Comparison of ENCODE assay signal across 9 cellular contexts in the genomic region with DNA sequence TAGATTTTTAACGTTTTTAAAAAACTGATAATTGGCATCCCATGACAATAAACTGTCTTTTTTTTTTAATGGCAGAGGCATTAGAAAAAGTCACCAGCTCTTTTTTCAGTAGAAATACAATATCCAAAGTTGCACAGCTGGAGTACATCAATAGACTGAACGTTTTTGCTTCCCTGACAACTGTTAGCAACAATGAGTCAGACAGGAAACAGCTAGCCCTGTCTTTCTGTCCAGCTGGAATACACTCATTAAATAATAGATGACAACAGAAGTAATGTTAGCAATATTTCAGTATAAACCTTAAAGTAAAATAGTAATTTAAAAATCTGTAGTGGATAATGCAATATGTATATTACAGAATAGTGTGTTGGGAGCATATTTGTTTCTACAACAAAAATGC.
A peak's percentile ranks its signal among the peaks of the same experiment; 100 is the strongest.
DNase-seq lines count a peak whose midpoint lies in the region; ATAC-seq and TF ChIP-seq lines count a peak whose summit lies in the region.
"Had no signal": no experiment of that assay in that cellular context is flagged by ENCODE, and none has a peak within 500 bp of the region (broad histone marks: within the 10 kb centered on the region; RNA-seq: fewer than 3 reads in every experiment).

No MANE protein-coding gene starts in this region.

- no peaks in the 10 kb centered on the region for H3K4me1 ChIP-seq in body of pancreas

- H3K4me3 ChIP-seq in body of pancreas = no peak overlapping the region

- H3K27ac Mint-ChIP-seq in activated naive CD4-positive, alpha-beta T cell treated with anti-CD3 and anti-CD28 coated beads, Interleukin-2, amount 50 U/mL, for 72 hours = no peak overlapping the region

- peaks cover 0 to 3% of the 10 kb centered on the region in 2 donors for H3K9me3 Mint-ChIP-seq in activated naive CD4-positive, alpha-beta T cell treated with anti-CD3 and anti-CD28 coated beads, Interleukin-2, amount 50 U/mL, for 72 hours

- no peaks in the 10 kb centered on the region for H3K36me3 ChIP-seq in body of pancreas (replicated peaks in 1 of 2; ENCODE audit: insufficient read depth in 1 of 2, low read depth in 2 of 2)

- peak; percentile 75 for DNase-seq in HT1080 (ENCODE audit: low read depth)
- DNase-seq in body of pancreas = no peak
- peak; percentile 58 for DNase-seq in hepatic stellate cell (ENCODE audit: low spot score)
- DNase-seq in stromal cell of bone marrow (ENCODE audit: low read depth) = peak; percentile 90
- DNase-seq in CD1c-positive myeloid dendritic cell (ENCODE audit: extremely low spot score) = no peak
- no peak for DNase-seq in activated naive CD4-positive, alpha-beta T cell treated with anti-CD3 and anti-CD28 coated beads, Interleukin-2, amount 50 U/mL, for 72 hours (ENCODE audit: low spot score in 2 of 2)
- DNase-seq: activated CD8-positive, alpha-beta memory T cell treated with anti-CD3 and anti-CD28 coated beads for 24 hours had no signal

- 12 to 17% methylated on average over 2 of the region's 2 CpGs for WGBS in body of pancreas, 2 donors

- H3K27ac ChIP-seq in body of pancreas = no peak overlapping the region

- intact Hi-C loops in body of pancreas (cut with DNase I) = no loop called here

- peak; percentile 35 for ATAC-seq in body of pancreas
- no peak for ATAC-seq in GM21367 (IDR thresholded peaks at IDR 0.05; ENCODE audit: unreplicated experiment)
- no peak for ATAC-seq in activated naive CD4-positive, alpha-beta T cell treated with anti-CD3 and anti-CD28 coated beads, Interleukin-2, amount 50 U/mL, for 72 hours
- ATAC-seq in GM21737 (IDR thresholded peaks at IDR 0.05; ENCODE audit: unreplicated experiment) = no peak

- H3K36me3 Mint-ChIP-seq in activated naive CD4-positive, alpha-beta T cell treated with anti-CD3 and anti-CD28 coated beads, Interleukin-2, amount 50 U/mL, for 72 hours = peaks cover 0 to 6% of the 10 kb centered on the region in 2 donors

- no peak for TF ChIP-seq CTCF in body of pancreas (IDR thresholded peaks at IDR 0.05)

- TF ChIP-seq POLR2A in body of pancreas (IDR thresholded peaks at IDR 0.05) = no peak

- H3K27me3 ChIP-seq in body of pancreas = no peaks in the 10 kb centered on the region

- H3K9me3 ChIP-seq in body of pancreas = no peaks in the 10 kb centered on the region

Comparison
In these comparisons a context has a peak if more than half of its experiments do, and no peak if none do; other contexts are left out.
1. DNase-seq: peak in HT1080 (single experiment), hepatic stellate cell (single experiment) and stromal cell of bone marrow (single experiment); none in body of pancreas (0 of 4), CD1c-positive myeloid dendritic cell (single experiment) and activated naive CD4-positive, alpha-beta T cell treated with anti-CD3 and anti-CD28 coated beads, Interleukin-2, amount 50 U/mL, for 72 hours (0 of 2).